Comparison of ENCODE assay signal across 29 cellular contexts in the genomic region with DNA sequence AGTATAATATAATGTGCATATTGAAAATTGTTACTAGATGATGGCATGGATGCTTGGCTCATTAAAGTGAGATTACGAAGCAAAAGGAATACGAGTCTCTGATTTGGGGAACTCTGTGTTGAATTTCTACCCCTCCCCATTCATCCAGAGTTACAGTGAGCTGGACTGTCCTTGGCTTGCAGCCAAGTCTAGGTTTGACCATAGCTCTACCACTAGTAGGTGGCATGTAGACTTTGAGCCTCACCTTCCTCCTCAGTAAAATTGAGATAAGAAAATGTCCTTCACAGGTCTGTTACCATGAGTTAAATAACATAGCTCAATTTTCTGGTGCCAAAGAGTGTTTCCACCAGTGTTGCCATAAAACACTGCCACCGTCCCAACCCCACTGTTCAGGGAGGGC.
DNase-seq lines count a peak whose midpoint lies in the region; ATAC-seq, FAIRE-seq and TF ChIP-seq lines count a peak whose summit lies in the region.
"Had no signal": no experiment of that assay in that cellular context is flagged by ENCODE, and none has a peak within 500 bp of the region (broad histone marks: within the 10 kb centered on the region; RNA-seq: fewer than 3 reads in every experiment).

No MANE protein-coding gene starts in this region.

- H4K20me1 ChIP-seq in H1 (replicated peaks in 1 of 2; ENCODE audit: control insufficient read depth in 1 of 2, insufficient read depth in 2 of 2, low read length in 2 of 2) (no peaks in the 10 kb centered on the region), neural progenitor cell (ENCODE audit: low read depth) (no peaks in the 10 kb centered on the region), MM.1S (ENCODE audit: insufficient read depth, low read length) (no peaks in the 10 kb centered on the region)
- H4K20me1 ChIP-seq: BLaER1 had no signal

- H3K27me3 Mint-ChIP-seq in activated CD4-positive, alpha-beta T cell treated with anti-CD3 and anti-CD28 coated beads, Interleukin-2, amount 10 ng/mL, durations not matched to agents 7 days and 5 days = no peaks in the 10 kb centered on the region
- H3K27me3 Mint-ChIP-seq in neural progenitor cell (ENCODE audit: insufficient read depth, low read depth) = peaks cover 6% of the 10 kb centered on the region
- H3K27me3 Mint-ChIP-seq: CD4-positive, alpha-beta memory T cell had no signal

- no peak overlapping the region for H3K56ac ChIP-seq in H1 (replicated peaks; ENCODE audit: insufficient read length, low read depth, low read length)

- H3K4ac ChIP-seq in H1 (replicated peaks; ENCODE audit: insufficient read length, low read depth, low read length) = no peak overlapping the region

- H3K79me2 ChIP-seq in H1 (ENCODE audit: control insufficient read depth in 1 of 2, insufficient read depth in 2 of 2, low read length in 2 of 2) = no peaks in the 10 kb centered on the region
- no peaks in the 10 kb centered on the region for H3K79me2 ChIP-seq in neural progenitor cell (ENCODE audit: low read depth)
- no peaks in the 10 kb centered on the region for H3K79me2 ChIP-seq in MM.1S (ENCODE audit: low read length)

- no peak overlapping the region for H4K91ac ChIP-seq in H1 (replicated peaks; ENCODE audit: insufficient read length, low read length)

- no peak for FAIRE-seq in H1 (lab: Jason Lieb, UNC)
- FAIRE-seq: A204.1, GM12878, GM12892, GM18507 had no signal

- H3K9me3 ChIP-seq in H1 (ENCODE audit: insufficient read depth in 2 of 2, low read depth in 1 of 2, low read length in 1 of 2) (no peaks in the 10 kb centered on the region), mucosa of descending colon (no peaks in the 10 kb centered on the region), neural progenitor cell (ENCODE audit: low read depth) (no peaks in the 10 kb centered on the region), MM.1S (replicated peaks; ENCODE audit: insufficient read depth, low read length) (no peaks in the 10 kb centered on the region)
- H3K9me3 ChIP-seq: BE2C, BLaER1 had no signal

- H4K5ac ChIP-seq in H1 (ENCODE audit: insufficient read length, low read depth, low read length) = no peak overlapping the region

- CTCF ChIA-PET in H1 (lab: Charles Lee; ENCODE audit: partially characterized antibody) = interaction anchor here (0.9 to 1.6 kb wide), 2 partner anchors 10 to 506 kb away, joined by 3 to 4 read pairs; no protein-coding TSS in a partner anchor
- CTCF ChIA-PET in activated CD4-positive, alpha-beta T cell treated with anti-CD3 and anti-CD28 coated beads, Interleukin-2, amount 10 ng/mL, durations not matched to agents 7 days and 5 days (lab: Charles Lee) = interaction anchor here (0.6 to 1.4 kb wide), 5 partner anchors 10 to 24 kb away, joined by 3 to 8 read pairs (median 3); no protein-coding TSS in a partner anchor

- WGBS in H1 (ENCODE audit: extremely low coverage in 1 of 2, insufficient coverage in 1 of 2, insufficient read length in 1 of 2, insufficient replicate concordance in 2 of 2, low coverage in 1 of 2, low lambda C conversion rate in 2 of 2, missing lambda C conversion rate in 1 of 2), 2 experiments = 53% methylated on average over 3 of the region's 3 CpGs; no CpG with 5 or more reads in 1 of the 2 experiments

- H2BK5ac ChIP-seq in H1 (ENCODE audit: low read depth, low read length) = no peak overlapping the region

- no peaks in the 10 kb centered on the region for H3K9me2 ChIP-seq in MM.1S (replicated peaks; ENCODE audit: insufficient read depth, low read length)

- H2BK15ac ChIP-seq in H1 (ENCODE audit: low read length) = 0 out of 2 replicates have a peak overlapping the region, but pooled peaks have one; percentile 92

- no peaks in the 10 kb centered on the region for H3K9me3 Mint-ChIP-seq in activated CD4-positive, alpha-beta T cell treated with anti-CD3 and anti-CD28 coated beads, Interleukin-2, amount 10 ng/mL, durations not matched to agents 7 days and 5 days
- no peaks in the 10 kb centered on the region for H3K9me3 Mint-ChIP-seq in neural progenitor cell
- H3K9me3 Mint-ChIP-seq: CD4-positive, alpha-beta memory T cell; CD4-positive, CD25-positive, alpha-beta regulatory T cell; CD8-positive, alpha-beta memory T cell had no signal

- H3K79me1 ChIP-seq in H1 (ENCODE audit: low read depth, low read length) = no peaks in the 10 kb centered on the region

- no peak for TF ChIP-seq POLR2A in H1 (IDR thresholded peaks at IDR 0.05; ENCODE audit: control extremely low read depth in 1 of 2, low read depth in 2 of 2, low read length in 2 of 2)

- no peak overlapping the region for H3K14ac ChIP-seq in H1 (ENCODE audit: insufficient read length)

- H3K4me2 ChIP-seq in H1 (ENCODE audit: insufficient read depth in 1 of 2, low read depth in 2 of 2, low read length in 2 of 2) (no peak overlapping the region), neural progenitor cell (no peak overlapping the region), MM.1S (ENCODE audit: low read depth, low read length) (no peak overlapping the region)
- H3K4me2 ChIP-seq: BLaER1 had no signal

- H2BK20ac ChIP-seq in H1 (ENCODE audit: low read length) = no peak overlapping the region

- intact Hi-C loops in mucosa of descending colon (cut with DNase I, micrococcal nuclease) = no loop called here

- H2AFZ ChIP-seq in H1 (ENCODE audit: low read length) = no peak overlapping the region
- H2AFZ ChIP-seq in neural progenitor cell (replicated peaks) = no peak overlapping the region
- no peak overlapping the region for H2AFZ ChIP-seq in MM.1S (ENCODE audit: low read length)

- H3K27me3 ChIP-seq in H1 (replicated peaks in 1 of 4; ENCODE audit: control insufficient read depth in 3 of 4, extremely low read depth in 1 of 4, insufficient read depth in 3 of 4, low read length in 3 of 4) (no peaks in the 10 kb centered on the region), neural progenitor cell (no peaks in the 10 kb centered on the region), MM.1S (replicated peaks; ENCODE audit: insufficient read depth, low read length) (no peaks in the 10 kb centered on the region)
- H3K27me3 ChIP-seq: BE2C, BLaER1 had no signal

- H3K4me3 ChIP-seq in H1 (ENCODE audit: extremely low read depth in 1 of 4, insufficient read depth in 2 of 4, low read depth in 3 of 4, low read length in 4 of 4) (no peak overlapping the region), mucosa of descending colon (no peak overlapping the region), neural progenitor cell (no peak overlapping the region), MM.1S (ENCODE audit: low read length) (no peak overlapping the region)
- H3K4me3 ChIP-seq: BLaER1, GM12878 had no signal

- no peak overlapping the region for H3K18ac ChIP-seq in H1 (ENCODE audit: extremely low read depth, low read length)

- no peak for TF ChIP-seq RAD21 in H1 (IDR thresholded peaks at IDR 0.05 in 1 of 2, conservative IDR thresholded peaks at IDR 0.05 in 1 of 2; ENCODE audit: low read depth in 2 of 2, low read length in 2 of 2)

- H2BK12ac ChIP-seq in H1 (ENCODE audit: low read depth, low read length) = no peak overlapping the region

- TF ChIP-seq CTCF in H1 (IDR thresholded peaks at IDR 0.05; ENCODE audit: control extremely low read depth in 1 of 3, insufficient read depth in 1 of 3, low read depth in 1 of 3, low read length in 3 of 3) = no peak
- no peak for TF ChIP-seq CTCF in mucosa of descending colon (IDR thresholded peaks at IDR 0.05)
- TF ChIP-seq CTCF in neural progenitor cell (IDR thresholded peaks at IDR 0.05) = no peak
- no peak for TF ChIP-seq CTCF in MM.1S (IDR thresholded peaks at IDR 0.05; ENCODE audit: low read length)

- no peak for TF ChIP-seq EP300 in H1 (IDR thresholded peaks at IDR 0.05; ENCODE audit: borderline replicate concordance in 1 of 2, low read depth in 2 of 2, low read length in 2 of 2)

- H3K23ac ChIP-seq in H1 (ENCODE audit: insufficient read length) = no peak overlapping the region

- H3K4me1 Mint-ChIP-seq in activated CD4-positive, alpha-beta T cell treated with anti-CD3 and anti-CD28 coated beads, Interleukin-2, amount 10 ng/mL, durations not matched to agents 7 days and 5 days = no peaks in the 10 kb centered on the region
- H3K4me1 Mint-ChIP-seq in neural progenitor cell = peaks cover 30% of the 10 kb centered on the region
- H3K4me1 Mint-ChIP-seq: CD14-positive monocyte; CD4-positive, alpha-beta memory T cell; CD4-positive, CD25-positive, alpha-beta regulatory T cell; CD8-positive, alpha-beta memory T cell had no signal

- ATAC-seq in mucosa of descending colon = peak; percentile 34
- ATAC-seq in HG03108 (IDR thresholded peaks at IDR 0.05; ENCODE audit: unreplicated experiment) = no peak
- ATAC-seq: GM12878 had no signal

- H3F3A ChIP-seq in neural progenitor cell (ENCODE audit: low read depth) (no peaks in the 10 kb centered on the region), MM.1S (ENCODE audit: insufficient read depth, low read length) (no peaks in the 10 kb centered on the region)

- H3K27ac ChIP-seq in H1 (ENCODE audit: low read depth, low read length) (no peak overlapping the region), neural progenitor cell (no peak overlapping the region), MM.1S (ENCODE audit: low read length) (no peak overlapping the region)
- H3K27ac ChIP-seq: BLaER1 had no signal

- no peak overlapping the region for H2AK5ac ChIP-seq in H1 (ENCODE audit: low read depth, low read length)

- no peak overlapping the region for H3K27ac Mint-ChIP-seq in activated CD4-positive, alpha-beta T cell treated with anti-CD3 and anti-CD28 coated beads, Interleukin-2, amount 10 ng/mL, durations not matched to agents 7 days and 5 days
- no peak overlapping the region for H3K27ac Mint-ChIP-seq in neural progenitor cell
- H3K27ac Mint-ChIP-seq: CD4-positive, alpha-beta memory T cell; CD4-positive, CD25-positive, alpha-beta regulatory T cell; CD8-positive, alpha-beta memory T cell had no signal

- no peak overlapping the region for H4K8ac ChIP-seq in H1 (ENCODE audit: extremely low read depth, insufficient read depth, low read length)

- H3K9ac ChIP-seq in H1 (replicated peaks in 1 of 4; ENCODE audit: extremely low read depth in 1 of 4, low read depth in 3 of 4, low read length in 3 of 4) = no peak overlapping the region
- no peak overlapping the region for H3K9ac ChIP-seq in neural progenitor cell
- H3K9ac ChIP-seq in MM.1S (ENCODE audit: low read length) = no peak overlapping the region
- H3K9ac ChIP-seq: BLaER1 had no signal

- DNase-seq in HT-29 (ENCODE audit: low spot score) (peak; percentile 19), NCI-H69 (lab: John Stamatoyannopoulos, UW) (peak; percentile 6), H1 (ENCODE audit: low read depth in 1 of 2, low spot score in 2 of 2) (no peak), mucosa of descending colon (no peak), neural progenitor cell (ENCODE audit: low spot score) (no peak), MM.1S (no peak)
- no peak for DNase-seq in activated CD4-positive, alpha-beta T cell treated with anti-CD3 and anti-CD28 coated beads, Interleukin-2, amount 10 ng/mL, durations not matched to agents 7 days and 5 days
- DNase-seq: 8988T; ACHN; BE2C; C1 segment of cervical spinal cord; CD4-positive, alpha-beta memory T cell; CD4-positive, CD25-positive, alpha-beta regulatory T cell; CD8-positive, alpha-beta memory T cell; COR-L47; DMS 273 treated with DMSO at 0.1 percent for 48 hours; DMS153; DMS53; DMS79; DND-41; EL; GDM1 had no signal

- H3K36me3 ChIP-seq in H1 (ENCODE audit: control insufficient read depth in 2 of 4, insufficient read depth in 4 of 4, low read length in 3 of 4) = no peaks in the 10 kb centered on the region
- no peaks in the 10 kb centered on the region for H3K36me3 ChIP-seq in mucosa of descending colon (ENCODE audit: low read depth)
- no peaks in the 10 kb centered on the region for H3K36me3 ChIP-seq in neural progenitor cell
- no peaks in the 10 kb centered on the region for H3K36me3 ChIP-seq in MM.1S (replicated peaks; ENCODE audit: insufficient read depth, low read length)
- H3K36me3 ChIP-seq: BE2C, BLaER1 had no signal

- H3K4me3 Mint-ChIP-seq in activated CD4-positive, alpha-beta T cell treated with anti-CD3 and anti-CD28 coated beads, Interleukin-2, amount 10 ng/mL, durations not matched to agents 7 days and 5 days = no peak overlapping the region
- H3K4me3 Mint-ChIP-seq in neural progenitor cell = no peak overlapping the region
- H3K4me3 Mint-ChIP-seq: CD14-positive monocyte; CD4-positive, alpha-beta memory T cell; CD4-positive, CD25-positive, alpha-beta regulatory T cell; CD8-positive, alpha-beta memory T cell had no signal

- H3K36me3 Mint-ChIP-seq in activated CD4-positive, alpha-beta T cell treated with anti-CD3 and anti-CD28 coated beads, Interleukin-2, amount 10 ng/mL, durations not matched to agents 7 days and 5 days (ENCODE audit: low read depth) = no peaks in the 10 kb centered on the region
- H3K36me3 Mint-ChIP-seq in neural progenitor cell = no peaks in the 10 kb centered on the region
- H3K36me3 Mint-ChIP-seq: CD14-positive monocyte; CD4-positive, alpha-beta memory T cell; CD4-positive, CD25-positive, alpha-beta regulatory T cell; CD8-positive, alpha-beta memory T cell had no signal

- POLR2A ChIA-PET in H1 (lab: Charles Lee; ENCODE audit: partially characterized antibody) = no interaction called here
- POLR2A ChIA-PET in activated CD4-positive, alpha-beta T cell treated with anti-CD3 and anti-CD28 coated beads, Interleukin-2, amount 10 ng/mL, durations not matched to agents 7 days and 5 days (lab: Charles Lee) = no interaction called here

- no peak overlapping the region for H2BK120ac ChIP-seq in H1 (replicated peaks; ENCODE audit: low read depth, low read length)

- H3K4me1 ChIP-seq in H1 (replicated peaks in 1 of 4; ENCODE audit: control insufficient read depth in 3 of 4, insufficient read depth in 4 of 4, low read length in 3 of 4) = 0 out of 7 replicates have a peak, but pooled peaks cover 0 to 1% (median 0%) of the 10 kb centered on the region in 4 experiments
- H3K4me1 ChIP-seq in mucosa of descending colon (ENCODE audit: low read depth) = no peaks in the 10 kb centered on the region
- H3K4me1 ChIP-seq in neural progenitor cell = peaks cover 6% of the 10 kb centered on the region
- no peaks in the 10 kb centered on the region for H3K4me1 ChIP-seq in MM.1S (ENCODE audit: low read length)
- H3K4me1 ChIP-seq: BLaER1 had no signal

- no peaks in the 10 kb centered on the region; the same call in 1 of the 2 replicates for H3K23me2 ChIP-seq in H1 (ENCODE audit: low read depth, low read length)

Comparison
In these comparisons a context has a peak if more than half of its experiments do, and no peak if none do; other contexts are left out.
1. DNase-seq: peak in HT-29 (single experiment) and NCI-H69 (single experiment); none in H1 (0 of 2), mucosa of descending colon (0 of 3), activated CD4-positive, alpha-beta T cell treated with anti-CD3 and anti-CD28 coated beads, Interleukin-2, amount 10 ng/mL, durations not matched to agents 7 days and 5 days (single experiment), neural progenitor cell (single experiment) and MM.1S (single experiment).